In the genomic region with DNA sequence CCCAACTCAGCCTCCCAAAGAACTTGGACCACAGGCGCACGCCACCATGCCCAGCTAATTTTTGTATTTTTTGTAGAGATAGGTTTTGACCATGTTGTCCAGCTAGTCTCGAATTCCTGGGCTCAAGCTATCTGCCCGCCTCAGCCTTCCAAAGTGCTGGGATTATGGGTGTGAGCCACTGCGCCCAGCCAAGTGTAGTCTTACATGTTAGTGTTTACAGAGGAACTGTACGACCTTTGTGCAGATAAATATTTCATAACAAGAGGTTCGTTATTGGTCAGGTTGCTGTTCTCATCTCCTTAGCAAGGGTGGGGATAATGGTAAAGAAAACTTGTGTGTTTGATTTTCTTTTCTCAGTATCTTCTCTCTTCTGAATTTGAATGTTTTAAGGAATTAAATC, we compare ENCODE assay signal across 28 cellular contexts.
"Had no signal": no experiment of that assay in that cellular context is flagged by ENCODE, and none has a peak within 500 bp of the region (broad histone marks: within the 10 kb centered on the region; RNA-seq: fewer than 3 reads in every experiment).

No MANE protein-coding gene starts in this region.

- FAIRE-seq: keratinocyte, pancreas had no signal

- H3K4me3 Mint-ChIP-seq: mesothelial cell of epicardium; naive thymus-derived CD4-positive, alpha-beta T cell; natural killer cell treated with Interleukin-12 subunit alpha and Interleukin-12 subunit beta and Interleukin-15 and Interleukin-18, amount 100 ng/mL, for 72 hours; neural crest cell; stimulated activated effector memory CD8-positive, alpha-beta T cell treated with anti-CD3 and anti-CD28 coated beads, Interleukin-12 subunit alpha, Interleukin-12 subunit beta, amount 100 ng/mL, for 72 hours; stimulated activated naive CD8-positive, alpha-beta T cell treated with anti-CD3 and anti-CD28 coated beads, Interleukin-15, amount 100 ng/mL, for 72 hours had no signal

- H3K4me3 ChIP-seq: left ventricle myocardium inferior, lung, pancreas, prostate gland, skin epidermis, spleen, tibial nerve, upper lobe of left lung, vagina had no signal

- DNase-seq: hippocampal formation; kidney glomerular epithelial cell; left cardiac atrium; left ventricle myocardium inferior; mesendoderm; naive thymus-derived CD4-positive, alpha-beta T cell; nucleus accumbens; pancreas; posterior cingulate gyrus; retina; right cardiac atrium; spleen; stimulated activated CD4-positive, alpha-beta T cell treated with anti-CD3 and anti-CD28 coated beads, Interleukin-4, amount 100 ng/mL, for 24 hours; stimulated activated naive CD4-positive, alpha-beta T cell; stimulated activated naive CD8-positive, alpha-beta T cell treated with anti-CD3 and anti-CD28 coated beads, Interleukin-15, amount 100 ng/mL, for 72 hours; substantia nigra; upper lobe of left lung had no signal

- H3K27ac ChIP-seq: left ventricle myocardium inferior, pancreas, prostate gland, spleen, tibial nerve, upper lobe of left lung, vagina had no signal

- H3K36me3 ChIP-seq: prostate gland had no signal

- H3K27ac Mint-ChIP-seq: mesothelial cell of epicardium; naive thymus-derived CD4-positive, alpha-beta T cell; stimulated activated effector memory CD8-positive, alpha-beta T cell treated with anti-CD3 and anti-CD28 coated beads, Interleukin-12 subunit alpha, Interleukin-12 subunit beta, amount 100 ng/mL, for 72 hours; stimulated activated naive CD8-positive, alpha-beta T cell treated with anti-CD3 and anti-CD28 coated beads, Interleukin-15, amount 100 ng/mL, for 72 hours had no signal

- H3K27me3 ChIP-seq: pancreas, spleen, tibial nerve, upper lobe of left lung, vagina had no signal

- H3K4me1 Mint-ChIP-seq: neural crest cell; stimulated activated effector memory CD8-positive, alpha-beta T cell treated with anti-CD3 and anti-CD28 coated beads, Interleukin-12 subunit alpha, Interleukin-12 subunit beta, amount 100 ng/mL, for 72 hours; stimulated activated naive CD8-positive, alpha-beta T cell treated with anti-CD3 and anti-CD28 coated beads, Interleukin-15, amount 100 ng/mL, for 72 hours had no signal

- H3K9me3 ChIP-seq: left ventricle myocardium inferior, pancreas, prostate gland, spleen, tibial nerve, upper lobe of left lung, vagina had no signal

- H3K4me1 ChIP-seq: pancreas, prostate gland, upper lobe of left lung had no signal

- ATAC-seq: left cardiac atrium; naive thymus-derived CD4-positive, alpha-beta T cell; natural killer cell treated with Interleukin-12 subunit alpha and Interleukin-12 subunit beta and Interleukin-15 and Interleukin-18, amount 100 ng/mL, for 72 hours; pancreas; right cardiac atrium; sciatic nerve; stimulated activated effector memory CD8-positive, alpha-beta T cell treated with anti-CD3 and anti-CD28 coated beads, Interleukin-12 subunit alpha, Interleukin-12 subunit beta, amount 100 ng/mL, for 72 hours; stimulated activated naive CD8-positive, alpha-beta T cell treated with anti-CD3 and anti-CD28 coated beads, Interleukin-15, amount 100 ng/mL, for 72 hours had no signal

- H3K27me3 Mint-ChIP-seq: naive thymus-derived CD4-positive, alpha-beta T cell; natural killer cell treated with Interleukin-12 subunit alpha and Interleukin-12 subunit beta and Interleukin-15 and Interleukin-18, amount 100 ng/mL, for 72 hours; stimulated activated naive CD8-positive, alpha-beta T cell treated with anti-CD3 and anti-CD28 coated beads, Interleukin-15, amount 100 ng/mL, for 72 hours had no signal
